ENCODE assay signal across 12 cellular contexts in genomic region chr11:117980280-117980679, GRCh38. TPM values are rescaled to one million over a fixed set of nuclear protein-coding genes. Genes with fewer than 3 reads are reported as not detected.
DNase-seq lines count a peak whose midpoint lies in the region; ATAC-seq, FAIRE-seq and TF ChIP-seq lines count a peak whose summit lies in the region.
"Had no signal": no experiment of that assay in that cellular context is flagged by ENCODE, and none has a peak within 500 bp of the region (broad histone marks: within the 10 kb centered on the region; RNA-seq: fewer than 3 reads in every experiment).

No MANE protein-coding gene starts in this region.

- no peaks in the 10 kb centered on the region for H3K9me3 Mint-ChIP-seq in activated naive CD4-positive, alpha-beta T cell treated with anti-CD3 and anti-CD28 coated beads for 36 hours
- H3K9me3 Mint-ChIP-seq in activated B cell treated with CpG ODN at 0.5 μM for 24 hours = no peaks in the 10 kb centered on the region
- peaks cover 6% of the 10 kb centered on the region for H3K9me3 Mint-ChIP-seq in type B pancreatic cell
- H3K9me3 Mint-ChIP-seq in Calu3 (ENCODE audit: low read depth, unreplicated experiment) = no peaks in the 10 kb centered on the region

- CTCF ChIA-PET in activated naive CD4-positive, alpha-beta T cell treated with anti-CD3 and anti-CD28 coated beads for 36 hours (lab: Charles Lee) = interaction anchor here (0.6 to 3.2 kb wide), 4 partner anchors 20 to 73 kb away, joined by 3 to 16 read pairs (median 9); no protein-coding TSS in a partner anchor
- CTCF ChIA-PET in activated B cell treated with CpG ODN at 0.5 μM for 24 hours (lab: Charles Lee) = interaction anchor here (0.7 to 3.9 kb wide), 6 partner anchors 27 to 192 kb away, joined by 3 to 25 read pairs (median 10); no protein-coding TSS in a partner anchor
- CTCF ChIA-PET in Calu3 (lab: Charles Lee) = no interaction called here

- no peak overlapping the region for H3K4me3 Mint-ChIP-seq in activated naive CD4-positive, alpha-beta T cell treated with anti-CD3 and anti-CD28 coated beads for 36 hours
- H3K4me3 Mint-ChIP-seq in activated B cell treated with CpG ODN at 0.5 μM for 24 hours = peak overlapping the region; percentile 64
- no peak overlapping the region for H3K4me3 Mint-ChIP-seq in type B pancreatic cell
- no peak overlapping the region for H3K4me3 Mint-ChIP-seq in Calu3 (ENCODE audit: low read depth, unreplicated experiment)

- TF ChIP-seq CTCF in activated B cell treated with CpG ODN at 0.5 μM for 24 hours (IDR thresholded peaks at IDR 0.05) (no peak), type B pancreatic cell (conservative IDR thresholded peaks at IDR 0.05) (no peak), Calu3 (IDR thresholded peaks at IDR 0.05; ENCODE audit: unreplicated experiment) (no peak)

- peak overlapping the region; percentile 6 for H3K27ac Mint-ChIP-seq in activated naive CD4-positive, alpha-beta T cell treated with anti-CD3 and anti-CD28 coated beads for 36 hours
- H3K27ac Mint-ChIP-seq in activated B cell treated with CpG ODN at 0.5 μM for 24 hours (peak overlapping the region; percentile 87), type B pancreatic cell (peak overlapping the region; percentile 5), Calu3 (ENCODE audit: unreplicated experiment) (no peak overlapping the region)

- no TSS peak for BruUV-seq in Calu3 (replicated peaks; lab: Mats Ljungman, UMichigan)

- H3K27me3 Mint-ChIP-seq in activated naive CD4-positive, alpha-beta T cell treated with anti-CD3 and anti-CD28 coated beads for 36 hours (ENCODE audit: low read depth) = no peaks in the 10 kb centered on the region
- H3K27me3 Mint-ChIP-seq in activated B cell treated with CpG ODN at 0.5 μM for 24 hours = no peaks in the 10 kb centered on the region
- peaks cover 46% of the 10 kb centered on the region for H3K27me3 Mint-ChIP-seq in type B pancreatic cell
- peaks cover 45% of the 10 kb centered on the region for H3K27me3 Mint-ChIP-seq in Calu3 (ENCODE audit: unreplicated experiment)

- FAIRE-seq in HTR-8/SVneo (lab: Jason Lieb, UNC) = no peak

- H3K36me3 Mint-ChIP-seq in activated naive CD4-positive, alpha-beta T cell treated with anti-CD3 and anti-CD28 coated beads for 36 hours (ENCODE audit: low read depth) = peaks cover 1% of the 10 kb centered on the region
- H3K36me3 Mint-ChIP-seq in activated B cell treated with CpG ODN at 0.5 μM for 24 hours (ENCODE audit: low read depth) (peaks cover 18% of the 10 kb centered on the region), type B pancreatic cell (no peaks in the 10 kb centered on the region), Calu3 (ENCODE audit: insufficient read depth, unreplicated experiment) (no peaks in the 10 kb centered on the region)

- POLR2A ChIA-PET in activated B cell treated with CpG ODN at 0.5 μM for 24 hours (lab: Charles Lee) = interaction anchor here (0.6 to 41.6 kb wide), 11 partner anchors 7 to 166 kb away, joined by 3 to 1422 read pairs (median 4); partner anchors contain the start of gene IL10RA

- DNase-seq in activated naive CD4-positive, alpha-beta T cell treated with anti-CD3 and anti-CD28 coated beads for 36 hours = no peak
- no peak for DNase-seq in activated naive CD4-positive, alpha-beta T cell (lab: John Stamatoyannopoulos, UW)
- no peak for DNase-seq in activated B cell treated with CpG ODN at 0.5 μM for 24 hours
- no peak for DNase-seq in type B pancreatic cell (ENCODE audit: extremely low spot score, unreplicated experiment)
- DNase-seq in Calu3 = no peak
- no peak for DNase-seq in HTR-8/SVneo (ENCODE audit: insufficient read length, low spot score)
- DNase-seq: mammary epithelial cell, occipital lobe, Right ventricle myocardium superior had no signal

- intact Hi-C loops in activated naive CD4-positive, alpha-beta T cell treated with anti-CD3 and anti-CD28 coated beads for 36 hours (cut with micrococcal nuclease) = no loop called here
- intact Hi-C loops in activated B cell treated with CpG ODN at 0.5 μM for 24 hours (cut with micrococcal nuclease) (no loop called here), Calu3 (cut with micrococcal nuclease; ENCODE audit: unreplicated experiment) (no loop called here)

- ATAC-seq in activated B cell treated with CpG ODN at 0.5 μM for 24 hours (ENCODE audit: low read depth) = no peak
- peak; percentile 61 for ATAC-seq in esophagus mucosa
- no peak for ATAC-seq in GM19023 (IDR thresholded peaks at IDR 0.05; ENCODE audit: unreplicated experiment)

- H3K4me1 Mint-ChIP-seq in activated naive CD4-positive, alpha-beta T cell treated with anti-CD3 and anti-CD28 coated beads for 36 hours (ENCODE audit: low read depth) = peaks cover 56% of the 10 kb centered on the region
- peaks cover 81% of the 10 kb centered on the region for H3K4me1 Mint-ChIP-seq in activated B cell treated with CpG ODN at 0.5 μM for 24 hours
- peaks cover 4% of the 10 kb centered on the region for H3K4me1 Mint-ChIP-seq in type B pancreatic cell (ENCODE audit: unreplicated experiment)
- H3K4me1 Mint-ChIP-seq in Calu3 (ENCODE audit: low read depth, unreplicated experiment) = peaks cover 7% of the 10 kb centered on the region

RNA-seq across cellular contexts. Expression of gene IL10RA, which starts 5.9 kb away (rescaled TPM):
- total RNA-seq in activated naive CD4-positive, alpha-beta T cell treated with anti-CD3 and anti-CD28 coated beads for 36 hours = 10 to 100 TPM; 11.3 to 16.1 TPM
- total RNA-seq in activated B cell treated with CpG ODN at 0.5 μM for 24 hours = 303 and 350 TPM in 2 replicates
- 3.8 TPM for total RNA-seq in esophagus mucosa
- total RNA-seq in type B pancreatic cell (ENCODE audit: low replicate concordance) = 0.48 and 0.62 TPM in 2 replicates
- total RNA-seq in Calu3 (2022) = 0.05 and 0.76 TPM in 2 replicates
- total RNA-seq: fibroblast of villous mesenchyme, mammary epithelial cell had no signal

RNA-seq across cellular contexts. Expression of gene TMPRSS13, which starts 51.1 kb away (rescaled TPM):
- under 1 TPM; 0.15 to 0.21 TPM for total RNA-seq in activated naive CD4-positive, alpha-beta T cell treated with anti-CD3 and anti-CD28 coated beads for 36 hours
- 3.4 and 3.7 TPM in 2 replicates for total RNA-seq in activated B cell treated with CpG ODN at 0.5 μM for 24 hours
- total RNA-seq in esophagus mucosa = 29.9 TPM
- 6.9 and 22.7 TPM in 2 replicates for total RNA-seq in type B pancreatic cell (ENCODE audit: low replicate concordance)
- total RNA-seq in Calu3 (2022) = 1.4 and 2.3 TPM in 2 replicates
- total RNA-seq: fibroblast of villous mesenchyme, Right ventricle myocardium superior had no signal

Comparison
In these comparisons a context has a peak if more than half of its experiments do, and no peak if none do; other contexts are left out.
1. RNA of gene IL10RA, which starts 5.9 kb away (total RNA-seq): 303 to 350 TPM in activated B cell treated with CpG ODN at 0.5 μM for 24 hours; 11.3 to 16.1 TPM in activated naive CD4-positive, alpha-beta T cell treated with anti-CD3 and anti-CD28 coated beads for 36 hours, 3.8 TPM in esophagus mucosa (single experiment), 0.48 to 0.62 TPM in type B pancreatic cell and 0.05 to 0.76 TPM in Calu3; every median in the first group is over 10 times any median in the second.